In genomic region chr17:27209316-27209715, GRCh38 we compare ENCODE assay signal across 32 cellular contexts.
"Had no signal": no experiment of that assay in that cellular context is flagged by ENCODE, and none has a peak within 500 bp of the region (broad histone marks: within the 10 kb centered on the region; RNA-seq: fewer than 3 reads in every experiment).

No MANE protein-coding gene starts in this region.

- H3K79me2 ChIP-seq: hepatocyte had no signal

- H3K9me3 ChIP-seq: adrenal gland, body of pancreas, gastrocnemius medialis had no signal

- DNase-seq: activated CD4-positive, alpha-beta memory T cell treated with anti-CD3 and anti-CD28 coated beads, Interleukin-2, amount 10 ng/mL, durations not matched to agents 7 days and 5 days; activated CD4-positive, alpha-beta T cell treated with anti-CD3 and anti-CD28 coated beads for 1 hour; activated CD4-positive, alpha-beta T cell treated with anti-CD3 and anti-CD28 coated beads for 4 hours; activated CD4-positive, alpha-beta T cell treated with anti-CD3 and anti-CD28 coated beads, Interleukin-2, amount 10 ng/mL, durations not matched to agents 7 days and 5 days; activated CD4-positive, alpha-beta T cell treated with anti-CD3 and anti-CD28 coated beads, Interleukin-2, amount 50 U/mL, for 4 hours; activated CD8-positive, alpha-beta memory T cell treated with anti-CD3 and anti-CD28 coated beads, Interleukin-2, amount 50 U/mL, for 48 hours; activated effector memory CD4-positive, alpha-beta T cell treated with Interleukin-2 at 50 U/mL for 16 hours; activated gamma-delta T cell treated with Interleukin-2 at 50 U/mL for 16 hours; activated naive CD4-positive, alpha-beta T cell treated with anti-CD3 and anti-CD28 coated beads, Interleukin-2, amount 50 U/mL, for 16 hours; activated naive CD4-positive, alpha-beta T cell treated with Interleukin-2 at 50 U/mL for 16 hours; activated T-cell treated with anti-CD3 and anti-CD28 coated beads for 4 hours; activated T-cell treated with anti-CD3 and anti-CD28 coated beads, Interleukin-2, amount 50 U/mL, for 24 hours; activated T-cell treated with anti-CD3 and anti-CD28 coated beads, Interleukin-2, amount 50 U/mL, for 72 hours; adrenal gland; amygdala; aorta; body of pancreas; cortex of kidney; dermis blood vessel endothelial cell; effector CD4-positive, alpha-beta T cell; effector memory CD8-positive, alpha-beta T cell; erythroblast; foreskin keratinocyte; gastrocnemius medialis; heart right ventricle; T-helper 2 cell had no signal

- H3K27me3 ChIP-seq: adrenal gland, body of pancreas, cardiac muscle cell, esophagus muscularis mucosa, foreskin keratinocyte, gastrocnemius medialis, hepatocyte had no signal

- H3K9me3 Mint-ChIP-seq: activated CD4-positive, alpha-beta T cell treated with anti-CD3 and anti-CD28 coated beads, Interleukin-2, amount 10 ng/mL, durations not matched to agents 7 days and 5 days; activated T-cell treated with anti-CD3 and anti-CD28 coated beads, Interleukin-2, amount 50 U/mL, for 24 hours; central memory CD8-positive, alpha-beta T cell; effector memory CD8-positive, alpha-beta T cell had no signal

- ATAC-seq: activated T-cell treated with anti-CD3 and anti-CD28 coated beads, Interleukin-2, amount 50 U/mL, for 72 hours; body of pancreas; effector memory CD8-positive, alpha-beta T cell; foreskin keratinocyte; gastrocnemius medialis; heart right ventricle had no signal

- H3K4me3 ChIP-seq: adrenal gland, body of pancreas, cardiac muscle cell, esophagus muscularis mucosa, gastrocnemius medialis, heart right ventricle, hepatocyte had no signal

- H3K4me2 ChIP-seq: hepatocyte had no signal

- H3K4me1 ChIP-seq: adrenal gland, body of pancreas, gastrocnemius medialis had no signal

- H3K27me3 Mint-ChIP-seq: activated CD4-positive, alpha-beta memory T cell treated with anti-CD3 and anti-CD28 coated beads, Interleukin-2, amount 10 ng/mL, durations not matched to agents 7 days and 5 days; activated naive CD8-positive, alpha-beta T cell; central memory CD8-positive, alpha-beta T cell; effector memory CD8-positive, alpha-beta T cell had no signal

- H3K36me3 Mint-ChIP-seq: activated naive CD8-positive, alpha-beta T cell had no signal

- FAIRE-seq: colon had no signal

- H3K4me3 Mint-ChIP-seq: activated CD4-positive, alpha-beta memory T cell treated with anti-CD3 and anti-CD28 coated beads, Interleukin-2, amount 10 ng/mL, durations not matched to agents 7 days and 5 days; activated CD4-positive, alpha-beta T cell treated with anti-CD3 and anti-CD28 coated beads, Interleukin-2, amount 10 ng/mL, durations not matched to agents 7 days and 5 days; activated naive CD8-positive, alpha-beta T cell; activated T-cell treated with anti-CD3 and anti-CD28 coated beads, Interleukin-2, amount 50 U/mL, for 24 hours; activated T-cell treated with anti-CD3 and anti-CD28 coated beads, Interleukin-2, amount 50 U/mL, for 72 hours; central memory CD8-positive, alpha-beta T cell; effector memory CD8-positive, alpha-beta T cell had no signal

- H3K4me1 Mint-ChIP-seq: activated CD4-positive, alpha-beta T cell treated with anti-CD3 and anti-CD28 coated beads, Interleukin-2, amount 10 ng/mL, durations not matched to agents 7 days and 5 days; central memory CD8-positive, alpha-beta T cell had no signal

- H3K27ac Mint-ChIP-seq: activated CD4-positive, alpha-beta memory T cell treated with anti-CD3 and anti-CD28 coated beads, Interleukin-2, amount 10 ng/mL, durations not matched to agents 7 days and 5 days; activated CD4-positive, alpha-beta T cell treated with anti-CD3 and anti-CD28 coated beads, Interleukin-2, amount 10 ng/mL, durations not matched to agents 7 days and 5 days; activated naive CD8-positive, alpha-beta T cell; activated T-cell treated with anti-CD3 and anti-CD28 coated beads, Interleukin-2, amount 50 U/mL, for 24 hours; activated T-cell treated with anti-CD3 and anti-CD28 coated beads, Interleukin-2, amount 50 U/mL, for 72 hours; effector memory CD8-positive, alpha-beta T cell had no signal

- H3K36me3 ChIP-seq: adrenal gland, cardiac muscle cell, esophagus muscularis mucosa, gastrocnemius medialis, heart right ventricle had no signal

- H2AFZ ChIP-seq: hepatocyte had no signal

- H3K27ac ChIP-seq: adrenal gland, body of pancreas, cardiac muscle cell, esophagus muscularis mucosa, foreskin keratinocyte, gastrocnemius medialis, heart right ventricle, hepatocyte had no signal
